In genomic region chr10:7285545-7286322, GRCh38 we compare ENCODE assay signal across 23 cellular contexts.
DNase-seq lines count a peak whose midpoint lies in the region; ATAC-seq and TF ChIP-seq lines count a peak whose summit lies in the region.
"Had no signal": no experiment of that assay in that cellular context is flagged by ENCODE, and none has a peak within 500 bp of the region (broad histone marks: within the 10 kb centered on the region; RNA-seq: fewer than 3 reads in every experiment).

No MANE protein-coding gene starts in this region.

- no TSS peak for BruUV-seq in A673 (replicated peaks; lab: Mats Ljungman, UMichigan)

- no peak overlapping the region for H3K4me3 ChIP-seq in GM12865 (ENCODE audit: low read depth, low read length)
- H3K4me3 ChIP-seq in OCI-LY3 (ENCODE audit: low read length): no peak overlapping the region
- no peak overlapping the region for H3K4me3 ChIP-seq in A673 (ENCODE audit: low read depth, low read length, poor library complexity, severe bottlenecking)
- H3K4me3 ChIP-seq: body of pancreas, thyroid gland had no signal

- peak overlapping the region; percentile 8 to 17 for H3K27ac Mint-ChIP-seq in natural killer cell

- H3K9me3 Mint-ChIP-seq in natural killer cell: no peaks in the 10 kb centered on the region
- H3K9me3 Mint-ChIP-seq: immature natural killer cell had no signal

- H3K27me3 Mint-ChIP-seq in natural killer cell (ENCODE audit: low read depth in 2 of 2): no peaks in the 10 kb centered on the region

- no peak overlapping the region for H2AFZ ChIP-seq in OCI-LY3 (ENCODE audit: low read depth, low read length)

- H3K27me3 ChIP-seq in OCI-LY3 (ENCODE audit: low read depth, low read length) (no peaks in the 10 kb centered on the region), A673 (replicated peaks; ENCODE audit: insufficient read depth, low read depth, low read length, poor library complexity) (peaks cover 4% of the 10 kb centered on the region)
- H3K27me3 ChIP-seq: body of pancreas, foreskin keratinocyte, thyroid gland had no signal

- POLR2A ChIA-PET in A673 (lab: Charles Lee; ENCODE audit: low non-redundant PET): no interaction called here

- TF ChIP-seq CTCF in GM12865 (IDR thresholded peaks at IDR 0.05; ENCODE audit: insufficient read depth, low read depth, low read length, missing control alignments) (no peak), OCI-LY3 (IDR thresholded peaks at IDR 0.05; ENCODE audit: low read depth, low read length) (no peak), natural killer cell (IDR thresholded peaks at IDR 0.05) (no peak), A673 (conservative IDR thresholded peaks at IDR 0.05; ENCODE audit: low read depth, low read length) (no peak)

- no peak overlapping the region for H3K4me3 Mint-ChIP-seq in natural killer cell
- H3K4me3 Mint-ChIP-seq: immature natural killer cell, neural crest cell had no signal

- H3K9me3 ChIP-seq in OCI-LY3 (ENCODE audit: insufficient read depth, low read length): no peaks in the 10 kb centered on the region
- no peaks in the 10 kb centered on the region for H3K9me3 ChIP-seq in A673 (ENCODE audit: low read depth, low read length, poor library complexity, severe bottlenecking)
- H3K9me3 ChIP-seq: body of pancreas, thyroid gland had no signal

- peaks cover 16% of the 10 kb centered on the region for H4K20me1 ChIP-seq in OCI-LY3 (ENCODE audit: insufficient read depth, low read length)

- peak; percentile 48 for ATAC-seq in GM19351 (IDR thresholded peaks at IDR 0.05; ENCODE audit: unreplicated experiment)
- ATAC-seq in natural killer cell: no peak
- ATAC-seq: body of pancreas, foreskin keratinocyte, HepG2 had no signal

- peaks cover 59 to 76% of the 10 kb centered on the region in 2 donors for H3K4me1 Mint-ChIP-seq in natural killer cell
- H3K4me1 Mint-ChIP-seq: neural crest cell had no signal

- H3K4me1 ChIP-seq in OCI-LY3 (ENCODE audit: low read length) (peaks cover 23% of the 10 kb centered on the region), A673 (ENCODE audit: insufficient read depth, low read length, poor library complexity, severe bottlenecking) (no peaks in the 10 kb centered on the region)
- H3K4me1 ChIP-seq: body of pancreas, foreskin keratinocyte had no signal

- H3K36me3 Mint-ChIP-seq in natural killer cell: no peaks in the 10 kb centered on the region

- CTCF ChIA-PET in A673 (lab: Charles Lee): no interaction called here

- H3K4me2 ChIP-seq in OCI-LY3 (ENCODE audit: low read length): peak overlapping the region; percentile 24

- no peak overlapping the region for H3K9ac ChIP-seq in OCI-LY3 (ENCODE audit: low read length)

- peak; percentile 45 for DNase-seq in GM12865 (ENCODE audit: low read depth)
- no peak for DNase-seq in natural killer cell
- DNase-seq in A673 (ENCODE audit: low spot score): no peak
- no peak for DNase-seq in GM03348 (ENCODE audit: low spot score)
- no peak for DNase-seq in HCEC 1CT
- DNase-seq: activated CD4-positive, alpha-beta T cell treated with anti-CD3 and anti-CD28 coated beads for 1 hour; body of pancreas; DMS53; effector CD4-positive, alpha-beta T cell; foreskin keratinocyte; GDM1; immature natural killer cell; NCI-H1417; NCI-H524; small intestine; stimulated activated CD4-positive, alpha-beta T cell treated with anti-CD3 and anti-CD28 coated beads, Interleukin-2, amount 100 ng/mL, for 24 hours; stimulated activated naive CD4-positive, alpha-beta T cell had no signal

- H3K36me3 ChIP-seq in OCI-LY3 (replicated peaks; ENCODE audit: low read depth, low read length) (no peaks in the 10 kb centered on the region), A673 (ENCODE audit: insufficient read depth, low read length, poor library complexity, severe bottlenecking) (no peaks in the 10 kb centered on the region)
- H3K36me3 ChIP-seq: thyroid gland had no signal

- intact Hi-C loops in natural killer cell (cut with micrococcal nuclease) (no loop called here), A673 (cut with micrococcal nuclease; ENCODE audit: unreplicated experiment) (no loop called here)

- H3K27ac ChIP-seq in OCI-LY3 (ENCODE audit: low read length): no peak overlapping the region
- H3K27ac ChIP-seq in A673 (ENCODE audit: low read depth, low read length, poor library complexity, severe bottlenecking): no peak overlapping the region
- H3K27ac ChIP-seq: body of pancreas, foreskin keratinocyte, HL-60, thyroid gland had no signal

- peaks cover 41% of the 10 kb centered on the region for H3K79me2 ChIP-seq in OCI-LY3 (ENCODE audit: low read length)
